Comparison of ENCODE assay signal across 8 cellular contexts in genomic region chr22:37260939-37261338, GRCh38. TPM values are rescaled to one million over a fixed set of nuclear protein-coding genes. Genes with fewer than 3 reads are reported as not detected.
DNase-seq lines count a peak whose midpoint lies in the region; ATAC-seq and TF ChIP-seq lines count a peak whose summit lies in the region.

No MANE protein-coding gene starts in this region.

- H2BK12ac ChIP-seq in neuronal stem cell (ENCODE audit: low read length): no peak overlapping the region

- H3K79me1 ChIP-seq in neuronal stem cell (ENCODE audit: low read depth, low read length): no peaks in the 10 kb centered on the region

- peaks cover 0 to 20% (median 2%) of the 10 kb centered on the region in 3 experiments for H3K27me3 ChIP-seq in neuronal stem cell (ENCODE audit: control insufficient read depth in 3 of 3, insufficient read depth in 3 of 3, low read depth in 1 of 3, low read length in 3 of 3)

- H3K27ac ChIP-seq in neuronal stem cell (replicated peaks; ENCODE audit: low read length): no peak overlapping the region

- H3K4ac ChIP-seq in neuronal stem cell (ENCODE audit: low read length): no peak overlapping the region

- no peak overlapping the region for H3K18ac ChIP-seq in neuronal stem cell (ENCODE audit: low read length)

- no peak overlapping the region for H2AFZ ChIP-seq in neuronal stem cell (ENCODE audit: low read length)

- H2AK5ac ChIP-seq in neuronal stem cell (ENCODE audit: low read depth, low read length): no peak overlapping the region

- no peak overlapping the region for H3K23ac ChIP-seq in neuronal stem cell (ENCODE audit: low read depth, low read length, poor library complexity)

- H3K9ac ChIP-seq in neuronal stem cell (ENCODE audit: low read depth, low read length, poor library complexity): no peak overlapping the region

- no peaks in the 10 kb centered on the region for H3K36me3 ChIP-seq in neuronal stem cell (replicated peaks in 1 of 2; ENCODE audit: control insufficient read depth in 2 of 2, insufficient read depth in 2 of 2, low read length in 2 of 2)

- peak; percentile 58 for ATAC-seq in esophagus mucosa
- no peak for ATAC-seq in GM18520 (IDR thresholded peaks at IDR 0.05; ENCODE audit: unreplicated experiment)

- peaks cover 8 to 10% of the 10 kb centered on the region in 2 donors for H3K9me3 ChIP-seq in neuronal stem cell (replicated peaks in 1 of 2; ENCODE audit: control insufficient read depth in 2 of 2, insufficient read depth in 1 of 2, low read depth in 1 of 2, low read length in 2 of 2)

- H3K4me3 ChIP-seq in AG09309 (ENCODE audit: control insufficient read depth, low read depth, low read length) (no peak overlapping the region), neuronal stem cell (ENCODE audit: low read length in 2 of 2) (no peak overlapping the region)

- peak; percentile 90 for TF ChIP-seq CTCF in AG09309 (IDR thresholded peaks at IDR 0.05; ENCODE audit: control insufficient read depth, insufficient read depth, low read depth, low read length, missing control alignments)
- TF ChIP-seq CTCF in GM13977 (IDR thresholded peaks at IDR 0.05; ENCODE audit: extremely low read depth, insufficient read depth, missing control alignments): peak; percentile 91

- no peak overlapping the region for H4K91ac ChIP-seq in neuronal stem cell (ENCODE audit: low read depth, low read length, poor library complexity)

- in situ Hi-C loops in GM13977 (cut with MboI; ENCODE audit: low pct_unique_long_range_greater_than_20kb, low sequenced_read_pairs, unreplicated experiment): no loop called here

- H3K14ac ChIP-seq in neuronal stem cell (ENCODE audit: low read length): no peak overlapping the region

- no peak overlapping the region for H4K8ac ChIP-seq in neuronal stem cell (ENCODE audit: low read depth, low read length)

- H2BK5ac ChIP-seq in neuronal stem cell (ENCODE audit: low read length): no peak overlapping the region

- H3K4me2 ChIP-seq in neuronal stem cell (ENCODE audit: insufficient read depth, low read length, poor library complexity, severe bottlenecking): no peak overlapping the region

- no CpG with 5 or more reads among the region's 14 CpGs for WGBS in neuronal stem cell (ENCODE audit: extremely low coverage in 2 of 2, insufficient read length in 2 of 2, insufficient replicate concordance in 1 of 2), 2 donors

- no peak overlapping the region for H2BK15ac ChIP-seq in neuronal stem cell (ENCODE audit: low read length)

- no peak overlapping the region for H2BK120ac ChIP-seq in neuronal stem cell (ENCODE audit: low read depth, low read length)

- H3K4me1 ChIP-seq in neuronal stem cell (ENCODE audit: control insufficient read depth in 2 of 2, insufficient read depth in 1 of 2, low read depth in 1 of 2, low read length in 2 of 2): peaks cover 1 to 4% of the 10 kb centered on the region in 2 donors

- DNase-seq in AG09309 (ENCODE audit: low read depth) (no peak), GM13977 (ENCODE audit: low spot score) (peak; percentile 75), NCI-H526 treated with DMSO at 0.1 percent for 48 hours (lab: John Stamatoyannopoulos, UW) (peak; percentile 15), neuronal stem cell (ENCODE audit: low spot score) (peak; percentile 52), pons (ENCODE audit: low spot score) (no peak)
- DNase-seq in activated CD8-positive, alpha-beta memory T cell treated with anti-CD3 and anti-CD28 coated beads for 24 hours: peak; percentile 87

RNA-seq across cellular contexts. Expression of gene RAC2, which starts 16.9 kb away (rescaled TPM):
- 19.0 TPM for total RNA-seq in esophagus mucosa
- polyA plus RNA-seq in neuronal stem cell (2013, experiment 1 of 2): 1.2 TPM
- polyA plus RNA-seq in neuronal stem cell (2013, experiment 2 of 2): 1.1 TPM

RNA-seq across cellular contexts. Expression of gene CYTH4, which starts 21.4 kb away (rescaled TPM):
- total RNA-seq in esophagus mucosa: 1.6 TPM
- polyA plus RNA-seq in neuronal stem cell (2013, experiment 1 of 2): not detected
- polyA plus RNA-seq in neuronal stem cell (2013, experiment 2 of 2): not detected

RNA-seq across cellular contexts. Expression of gene SSTR3, which starts 48.7 kb away (rescaled TPM):
- not detected for total RNA-seq in esophagus mucosa
- 0.22 TPM for polyA plus RNA-seq in neuronal stem cell (2013, experiment 1 of 2)
- polyA plus RNA-seq in neuronal stem cell (2013, experiment 2 of 2): 0.28 TPM

Comparison
In these comparisons a context has a peak if more than half of its experiments do, and no peak if none do; other contexts are left out.
1. DNase-seq: peak in GM13977 (single experiment), NCI-H526 treated with DMSO at 0.1 percent for 48 hours (single experiment), activated CD8-positive, alpha-beta memory T cell treated with anti-CD3 and anti-CD28 coated beads for 24 hours (single experiment) and neuronal stem cell (single experiment); none in AG09309 (single experiment) and pons (single experiment).